Comparison of ENCODE assay signal across 8 cellular contexts in the genomic region with DNA sequence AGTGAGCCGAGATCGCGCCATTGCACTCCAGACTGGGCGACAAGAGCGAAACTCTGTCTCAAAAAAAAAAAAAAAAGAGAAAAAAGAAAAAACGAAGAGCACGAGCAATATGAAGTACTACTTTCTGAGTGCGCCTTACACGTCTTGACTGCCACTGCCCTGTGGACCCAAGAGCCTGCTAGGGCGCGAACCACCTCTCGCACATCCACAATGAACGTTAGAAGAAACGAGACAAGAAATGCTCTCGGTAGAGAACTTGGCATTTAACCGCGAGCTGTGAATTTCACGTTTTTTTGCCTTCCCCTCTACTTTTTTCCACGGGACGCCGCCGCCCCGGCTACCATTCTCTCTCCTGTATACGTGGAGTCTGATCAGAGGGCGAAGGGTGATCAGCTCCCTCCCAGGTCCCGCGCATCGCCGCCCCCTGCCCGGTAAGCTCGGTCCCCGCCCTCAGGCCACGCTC. TPM values are rescaled to one million over a fixed set of nuclear protein-coding genes. Genes with fewer than 3 reads are reported as not detected.
A peak's percentile ranks its signal among the peaks of the same experiment; 100 is the strongest.
DNase-seq lines count a peak whose midpoint lies in the region; ATAC-seq and TF ChIP-seq lines count a peak whose summit lies in the region.

No MANE protein-coding gene starts in this region.

- peaks cover 40% of the 10 kb centered on the region for H3K79me2 ChIP-seq in OCI-LY7 (ENCODE audit: insufficient read depth, low read depth, low read length)

- no peak for TF ChIP-seq CTCF in OCI-LY7 (conservative IDR thresholded peaks at IDR 0.05; ENCODE audit: low read length)
- TF ChIP-seq CTCF in epithelial cell of esophagus (IDR thresholded peaks at IDR 0.05; ENCODE audit: insufficient read depth, low read depth, low read length, missing control alignments), result no peak

- ATAC-seq in GM21723 (IDR thresholded peaks at IDR 0.05; ENCODE audit: unreplicated experiment), result no peak
- no peak for ATAC-seq in HG03196 (IDR thresholded peaks at IDR 0.05; ENCODE audit: unreplicated experiment)

- H3K9ac ChIP-seq in neuronal stem cell (ENCODE audit: low read depth, low read length, poor library complexity), result peak overlapping the region; percentile 87

- no peaks in the 10 kb centered on the region for H3K27me3 ChIP-seq in neuronal stem cell (ENCODE audit: control insufficient read depth in 3 of 3, insufficient read depth in 3 of 3, low read depth in 1 of 3, low read length in 3 of 3)

- no peak for DNase-seq in T-helper 1 cell
- peak; percentile 32 for DNase-seq in OCI-LY7 (ENCODE audit: low spot score)
- DNase-seq in epithelial cell of esophagus (ENCODE audit: low read depth), result no peak
- no peak for DNase-seq in neuronal stem cell (ENCODE audit: low spot score)
- no peak for DNase-seq in SHP77 treated with DMSO at 0.1 percent for 48 hours (lab: John Stamatoyannopoulos, UW)

- H3K27ac ChIP-seq in OCI-LY7 (ENCODE audit: low read depth, low read length, poor library complexity, severe bottlenecking) (peak overlapping the region; percentile 62), neuronal stem cell (replicated peaks; ENCODE audit: low read length) (peak overlapping the region; percentile 80)

- H2BK12ac ChIP-seq in neuronal stem cell (ENCODE audit: low read length), result no peak overlapping the region

- peaks cover 18% of the 10 kb centered on the region for H3K4me1 ChIP-seq in OCI-LY7 (ENCODE audit: insufficient read depth, low read length, poor library complexity, severe bottlenecking)
- peaks cover 0 to 3% of the 10 kb centered on the region in 2 donors for H3K4me1 ChIP-seq in neuronal stem cell (ENCODE audit: control insufficient read depth in 2 of 2, insufficient read depth in 1 of 2, low read depth in 1 of 2, low read length in 2 of 2)

- H2AFZ ChIP-seq in OCI-LY7 (ENCODE audit: low read length) (peak overlapping the region; percentile 52), neuronal stem cell (ENCODE audit: low read length) (peak overlapping the region; percentile 93)

- no peaks in the 10 kb centered on the region for H3K9me3 Mint-ChIP-seq in T-helper 1 cell treated with Interleukin-12 subunit alpha and Interleukin-12 subunit beta and Interleukin-4 antibody, amounts not matched to agents 30 μg/mL and 1 μg/mL, for 36 hours

- no peak overlapping the region for H4K91ac ChIP-seq in neuronal stem cell (ENCODE audit: low read depth, low read length, poor library complexity)

- peak overlapping the region; percentile 91 for H3K4me3 Mint-ChIP-seq in T-helper 1 cell treated with Interleukin-12 subunit alpha and Interleukin-12 subunit beta and Interleukin-4 antibody, amounts not matched to agents 30 μg/mL and 1 μg/mL, for 36 hours

- peak overlapping the region; percentile 84 for H3K4ac ChIP-seq in neuronal stem cell (ENCODE audit: low read length)

- WGBS in neuronal stem cell (ENCODE audit: extremely low coverage in 2 of 2, insufficient read length in 2 of 2, insufficient replicate concordance in 1 of 2), 2 donors, result no CpG with 5 or more reads among the region's 33 CpGs

- POLR2A ChIA-PET in OCI-LY7 (lab: Charles Lee), result interaction anchor here (0.6 to 2.8 kb wide), 4 partner anchors 18 to 337 kb away, joined by 4 to 12 read pairs (median 5); a partner anchor contains a TSS

- peak overlapping the region; percentile 73 for H3K23ac ChIP-seq in neuronal stem cell (ENCODE audit: low read depth, low read length, poor library complexity)

- 0 out of 2 replicates have a peak, but pooled peaks cover 5% of the 10 kb centered on the region for H4K20me1 ChIP-seq in OCI-LY7 (ENCODE audit: insufficient read depth, low read length)

- peaks cover 7% of the 10 kb centered on the region for H3K79me1 ChIP-seq in neuronal stem cell (ENCODE audit: low read depth, low read length)

- H3K36me3 ChIP-seq in OCI-LY7 (ENCODE audit: insufficient read depth, low read length) (peaks cover 34% of the 10 kb centered on the region), neuronal stem cell (replicated peaks in 1 of 2; ENCODE audit: control insufficient read depth in 2 of 2, insufficient read depth in 2 of 2, low read length in 2 of 2) (peaks cover 18 to 42% of the 10 kb centered on the region in 2 donors)

- peak overlapping the region; percentile 95 for H3K18ac ChIP-seq in neuronal stem cell (ENCODE audit: low read length)

- peaks cover 17% of the 10 kb centered on the region for H3K4me1 Mint-ChIP-seq in T-helper 1 cell treated with Interleukin-12 subunit alpha and Interleukin-12 subunit beta and Interleukin-4 antibody, amounts not matched to agents 30 μg/mL and 1 μg/mL, for 36 hours (ENCODE audit: low read depth)

- H3K27ac Mint-ChIP-seq in T-helper 1 cell treated with Interleukin-12 subunit alpha and Interleukin-12 subunit beta and Interleukin-4 antibody, amounts not matched to agents 30 μg/mL and 1 μg/mL, for 36 hours, result peak overlapping the region; percentile 97

- no peaks in the 10 kb centered on the region for H3K9me2 ChIP-seq in OCI-LY7 (ENCODE audit: insufficient read depth, low read length)

- intact Hi-C loops in OCI-LY7 (cut with micrococcal nuclease; ENCODE audit: unreplicated experiment), result loop anchor here (1.0 to 5.0 kb wide), 6 partner anchors 22 to 324 kb away; a partner anchor contains a TSS

- CTCF ChIA-PET in OCI-LY7 (lab: Charles Lee; ENCODE audit: unreplicated experiment), result interaction anchor here (1.2 to 2.0 kb wide), 2 partner anchors 22 to 91 kb away, joined by 3 to 15 read pairs; a partner anchor contains a TSS

- no TSS peak for BruUV-seq in OCI-LY7 (replicated peaks; lab: Mats Ljungman, UMichigan)

- H2BK5ac ChIP-seq in neuronal stem cell (ENCODE audit: low read length), result peak overlapping the region; percentile 60

- H3K36me3 Mint-ChIP-seq in T-helper 1 cell treated with Interleukin-12 subunit alpha and Interleukin-12 subunit beta and Interleukin-4 antibody, amounts not matched to agents 30 μg/mL and 1 μg/mL, for 36 hours (ENCODE audit: low read depth), result peaks cover 9% of the 10 kb centered on the region

- H2BK120ac ChIP-seq in neuronal stem cell (ENCODE audit: low read depth, low read length), result no peak overlapping the region

- no peaks in the 10 kb centered on the region for H3K27me3 Mint-ChIP-seq in T-helper 1 cell treated with Interleukin-12 subunit alpha and Interleukin-12 subunit beta and Interleukin-4 antibody, amounts not matched to agents 30 μg/mL and 1 μg/mL, for 36 hours (ENCODE audit: low read depth)

- H2BK15ac ChIP-seq in neuronal stem cell (ENCODE audit: low read length), result peak overlapping the region; percentile 83

- H2AK5ac ChIP-seq in neuronal stem cell (ENCODE audit: low read depth, low read length), result peak overlapping the region; percentile 97

- peak overlapping the region; percentile 77 for H3K4me2 ChIP-seq in OCI-LY7 (ENCODE audit: low read length)
- peak overlapping the region; percentile 93 for H3K4me2 ChIP-seq in neuronal stem cell (ENCODE audit: insufficient read depth, low read length, poor library complexity, severe bottlenecking)

- peak overlapping the region; percentile 52 for H4K8ac ChIP-seq in neuronal stem cell (ENCODE audit: low read depth, low read length)

- no peaks in the 10 kb centered on the region for H3K9me3 ChIP-seq in OCI-LY7 (ENCODE audit: low read length)
- no peaks in the 10 kb centered on the region for H3K9me3 ChIP-seq in neuronal stem cell (replicated peaks in 1 of 2; ENCODE audit: control insufficient read depth in 2 of 2, insufficient read depth in 1 of 2, low read depth in 1 of 2, low read length in 2 of 2)

- H3K4me3 ChIP-seq in OCI-LY7 (ENCODE audit: low read depth, low read length, poor library complexity, severe bottlenecking) (peak overlapping the region; percentile 94), epithelial cell of esophagus (ENCODE audit: low read length) (peak overlapping the region; percentile 96), neuronal stem cell (ENCODE audit: low read length in 2 of 2) (peak overlapping the region; percentile 92 to 93)

- H3K14ac ChIP-seq in neuronal stem cell (ENCODE audit: low read length), result no peak overlapping the region

RNA-seq across cellular contexts. Expression of a gene that starts 0.5 kb away (rescaled TPM):
- total RNA-seq in OCI-LY7 (2014; rRNA removed; shearing (Covaris generic)), result 86.0 and 89.0 TPM in 2 replicates
- 97.6 and 116 TPM in 2 replicates for total RNA-seq in OCI-LY7 (2022)
- polyA plus RNA-seq in neuronal stem cell (2013, experiment 1 of 2), result 50.7 TPM
- polyA plus RNA-seq in neuronal stem cell (2013, experiment 2 of 2), result 56.0 TPM

RNA-seq across cellular contexts. Expression of a gene that starts 17.1 kb away (rescaled TPM):
- total RNA-seq in OCI-LY7 (2014; rRNA removed; shearing (Covaris generic)), result 0.13 TPM in 1 of 2 replicates, not detected in the other
- 0.98 and 1.0 TPM in 2 replicates for total RNA-seq in OCI-LY7 (2022)
- 136 TPM for polyA plus RNA-seq in neuronal stem cell (2013, experiment 1 of 2)
- 129 TPM for polyA plus RNA-seq in neuronal stem cell (2013, experiment 2 of 2)

RNA-seq across cellular contexts. Expression of a gene that starts 22.9 kb away (rescaled TPM):
- total RNA-seq in OCI-LY7 (2014; rRNA removed; shearing (Covaris generic)), result 4.9 and 21.6 TPM in 2 replicates
- total RNA-seq in OCI-LY7 (2022), result 6.2 and 8.2 TPM in 2 replicates
- 35.6 TPM for polyA plus RNA-seq in neuronal stem cell (2013, experiment 1 of 2)
- 32.9 TPM for polyA plus RNA-seq in neuronal stem cell (2013, experiment 2 of 2)

RNA-seq across cellular contexts. Expression of a gene that starts 28.4 kb away (rescaled TPM):
- total RNA-seq in OCI-LY7 (2014; rRNA removed; shearing (Covaris generic)), result 0.13 TPM in 1 of 2 replicates, not detected in the other
- 0.61 and 0.74 TPM in 2 replicates for total RNA-seq in OCI-LY7 (2022)
- 1.3 TPM for polyA plus RNA-seq in neuronal stem cell (2013, experiment 1 of 2)
- polyA plus RNA-seq in neuronal stem cell (2013, experiment 2 of 2), result 1.9 TPM

RNA-seq across cellular contexts. Expression of a gene that starts 39.3 kb away (rescaled TPM):
- total RNA-seq in OCI-LY7 (2014; rRNA removed; shearing (Covaris generic)), result 19.4 and 23.2 TPM in 2 replicates
- 44.5 and 48.1 TPM in 2 replicates for total RNA-seq in OCI-LY7 (2022)
- polyA plus RNA-seq in neuronal stem cell (2013, experiment 1 of 2), result 32.5 TPM
- 32.3 TPM for polyA plus RNA-seq in neuronal stem cell (2013, experiment 2 of 2)
